In genomic region chr10:17989908-17990767, GRCh38 we compare ENCODE assay signal across 8 cellular contexts.
DNase-seq lines count a peak whose midpoint lies in the region; ATAC-seq and TF ChIP-seq lines count a peak whose summit lies in the region.

No MANE protein-coding gene starts in this region.

- TF ChIP-seq CTCF in GM13976 (IDR thresholded peaks at IDR 0.05; ENCODE audit: borderline replicate concordance, control extremely low read depth, extremely low read depth, insufficient read depth, missing control alignments): no peak

- peak; percentile 58 for DNase-seq in GM13976 (ENCODE audit: low spot score)
- peak; percentile 83 for DNase-seq in MV-4-11 (lab: John Stamatoyannopoulos, UW)
- peak; percentile 69 for DNase-seq in hepatic stellate cell (ENCODE audit: low spot score)
- no peak for DNase-seq in activated CD8-positive, alpha-beta memory T cell treated with anti-CD3 and anti-CD28 coated beads, Interleukin-2, amount 50 U/mL, for 48 hours
- no peak for DNase-seq in AML-193 (lab: John Stamatoyannopoulos, UW)
- DNase-seq in activated T-cell treated with anti-CD3 and anti-CD28 coated beads for 4 hours: no peak
- DNase-seq in NK-92 (lab: John Stamatoyannopoulos, UW; ENCODE audit: unreplicated experiment): no peak

- in situ Hi-C loops in GM13976 (cut with MboI; ENCODE audit: low sequenced_read_pairs, unreplicated experiment): no loop called here

- peak; percentile 63 for ATAC-seq in HG02571 (IDR thresholded peaks at IDR 0.05; ENCODE audit: unreplicated experiment)

Comparison
In these comparisons a context has a peak if more than half of its experiments do, and no peak if none do; other contexts are left out.
1. DNase-seq: peak in GM13976 (single experiment), MV-4-11 (single experiment) and hepatic stellate cell (single experiment); none in activated CD8-positive, alpha-beta memory T cell treated with anti-CD3 and anti-CD28 coated beads, Interleukin-2, amount 50 U/mL, for 48 hours (single experiment), AML-193 (0 of 2), activated T-cell treated with anti-CD3 and anti-CD28 coated beads for 4 hours (single experiment) and NK-92 (single experiment).